In genomic region chr11:109789911-109790310, GRCh38 we compare ENCODE assay signal across 13 cellular contexts.
DNase-seq lines count a peak whose midpoint lies in the region; ATAC-seq and TF ChIP-seq lines count a peak whose summit lies in the region.
"Had no signal": no experiment of that assay in that cellular context is flagged by ENCODE, and none has a peak within 500 bp of the region (broad histone marks: within the 10 kb centered on the region; RNA-seq: fewer than 3 reads in every experiment).

No MANE protein-coding gene starts in this region.

- no peaks in the 10 kb centered on the region for H3K9me3 Mint-ChIP-seq in CD8-positive, alpha-beta T cell
- H3K9me3 Mint-ChIP-seq in activated CD4-positive, alpha-beta T cell treated with anti-CD3 and anti-CD28 coated beads, Interleukin-2, amount 10 ng/mL, durations not matched to agents 24 days and 14 days = no peaks in the 10 kb centered on the region

- POLR2A ChIA-PET in IMR-90 (lab: Charles Lee; ENCODE audit: unreplicated experiment) = no interaction called here
- POLR2A ChIA-PET in CD8-positive, alpha-beta T cell (lab: Charles Lee) = no interaction called here

- H3K4me3 Mint-ChIP-seq in CD8-positive, alpha-beta T cell = no peak overlapping the region
- H3K4me3 Mint-ChIP-seq in activated CD4-positive, alpha-beta T cell treated with anti-CD3 and anti-CD28 coated beads, Interleukin-2, amount 10 ng/mL, durations not matched to agents 24 days and 14 days = no peak overlapping the region

- no peak overlapping the region for H3K56ac ChIP-seq in IMR-90 (ENCODE audit: extremely low read depth, insufficient read depth, low read length)

- no peaks in the 10 kb centered on the region for H3K9me1 ChIP-seq in IMR-90 (ENCODE audit: insufficient read depth, low read length)

- no peak overlapping the region for H3K18ac ChIP-seq in IMR-90 (ENCODE audit: low read depth, low read length)

- DNase-seq in EH (ENCODE audit: low read depth) (peak; percentile 47), IMR-90 (peak; percentile 28), iris pigment epithelial cell (ENCODE audit: low read depth) (peak; percentile 22)
- DNase-seq in CD8-positive, alpha-beta T cell = no peak
- no peak for DNase-seq in activated CD4-positive, alpha-beta T cell treated with anti-CD3 and anti-CD28 coated beads, Interleukin-2, amount 10 ng/mL, durations not matched to agents 24 days and 14 days
- DNase-seq: C1 segment of cervical spinal cord, COR-L47, NCI-H187 treated with DMSO at 0.1 percent for 48 hours, NCI-H446 treated with DMSO at 0.1 percent for 48 hours, NCI-H748 treated with DMSO at 0.1 percent for 48 hours had no signal

- intact Hi-C loops in IMR-90 (cut with micrococcal nuclease) = no loop called here
- intact Hi-C loops in CD8-positive, alpha-beta T cell (cut with DNase I, micrococcal nuclease) = no loop called here
- intact Hi-C loops in activated CD4-positive, alpha-beta T cell treated with anti-CD3 and anti-CD28 coated beads, Interleukin-2, amount 10 ng/mL, durations not matched to agents 24 days and 14 days (cut with micrococcal nuclease) = no loop called here

- no peak overlapping the region for H3K27ac ChIP-seq in IMR-90 (ENCODE audit: insufficient read depth, low read length)
- H3K27ac ChIP-seq in CD8-positive, alpha-beta T cell (ENCODE audit: low read depth, low read length) = no peak overlapping the region
- H3K27ac ChIP-seq: RWPE1 had no signal

- H4K91ac ChIP-seq in IMR-90 (ENCODE audit: insufficient read depth, low read depth, low read length) = no peak overlapping the region

- ATAC-seq in IMR-90 (ENCODE audit: low read depth) = peak; percentile 66
- no peak for ATAC-seq in CD8-positive, alpha-beta T cell
- ATAC-seq in activated CD4-positive, CD25-positive, alpha-beta regulatory T cell treated with anti-CD3 and anti-CD28 coated beads, Interleukin-2, amount 50 U/mL, for 24 hours = no peak
- no peak for ATAC-seq in HG02588 (IDR thresholded peaks at IDR 0.05; ENCODE audit: unreplicated experiment)

- no peak overlapping the region for H3K23ac ChIP-seq in IMR-90 (ENCODE audit: low read depth, low read length)

- no peak overlapping the region for H4K5ac ChIP-seq in IMR-90 (ENCODE audit: low read depth, low read length)

- no peak overlapping the region for H2AK5ac ChIP-seq in IMR-90 (ENCODE audit: low read depth, low read length)

- H3K79me1 ChIP-seq in IMR-90 (ENCODE audit: low read depth in 1 of 2, low read length in 2 of 2) = no peaks in the 10 kb centered on the region

- dilution Hi-C loops in IMR-90 (cut with HindIII; ENCODE audit: low sequenced_read_pairs, unreplicated experiment) = no loop called here

- H2BK20ac ChIP-seq in IMR-90 (ENCODE audit: low read depth, low read length) = no peak overlapping the region

- H3K4me1 ChIP-seq in IMR-90 (ENCODE audit: control insufficient read depth, insufficient read depth, low read length) = no peaks in the 10 kb centered on the region
- no peaks in the 10 kb centered on the region for H3K4me1 ChIP-seq in CD8-positive, alpha-beta T cell (ENCODE audit: insufficient read depth, low read length)

- H3K36me3 ChIP-seq in IMR-90 (ENCODE audit: control insufficient read depth, insufficient read depth, low read length) = no peaks in the 10 kb centered on the region
- H3K36me3 ChIP-seq in CD8-positive, alpha-beta T cell (ENCODE audit: insufficient read depth, low read length) = no peaks in the 10 kb centered on the region

- no peaks in the 10 kb centered on the region; the same call in 1 of the 2 replicates for H3K27me3 ChIP-seq in IMR-90 (ENCODE audit: control insufficient read depth, insufficient read depth, low read length)
- H3K27me3 ChIP-seq in CD8-positive, alpha-beta T cell (ENCODE audit: insufficient read depth, low read length) = no peaks in the 10 kb centered on the region

- no peak overlapping the region for H2AFZ ChIP-seq in IMR-90 (replicated peaks; ENCODE audit: low read length, poor library complexity)

- no peaks in the 10 kb centered on the region for H3K36me3 Mint-ChIP-seq in CD8-positive, alpha-beta T cell
- H3K36me3 Mint-ChIP-seq in activated CD4-positive, alpha-beta T cell treated with anti-CD3 and anti-CD28 coated beads, Interleukin-2, amount 10 ng/mL, durations not matched to agents 24 days and 14 days (ENCODE audit: low read depth) = no peaks in the 10 kb centered on the region

- no peak overlapping the region for H3K4me2 ChIP-seq in IMR-90 (ENCODE audit: low read depth, low read length)

- no peak overlapping the region for H2BK15ac ChIP-seq in IMR-90 (ENCODE audit: low read depth, low read length)

- H4K8ac ChIP-seq in IMR-90 (ENCODE audit: low read depth in 2 of 2, low read length in 2 of 2) = no peak overlapping the region

- H3K14ac ChIP-seq in IMR-90 (replicated peaks; ENCODE audit: low read depth, low read length) = no peak overlapping the region

- H3K27me3 Mint-ChIP-seq in CD8-positive, alpha-beta T cell (ENCODE audit: low read depth) = no peaks in the 10 kb centered on the region
- H3K27me3 Mint-ChIP-seq in activated CD4-positive, alpha-beta T cell treated with anti-CD3 and anti-CD28 coated beads, Interleukin-2, amount 10 ng/mL, durations not matched to agents 24 days and 14 days = no peaks in the 10 kb centered on the region

- no peak overlapping the region for H3K4ac ChIP-seq in IMR-90 (ENCODE audit: low read depth, low read length)

- WGBS in IMR-90 (ENCODE audit: extremely low coverage in 2 of 2, insufficient read length in 1 of 2), 2 experiments = no CpG with 5 or more reads among the region's 1 CpG

- H2BK120ac ChIP-seq in IMR-90 (ENCODE audit: low read depth, low read length) = no peak overlapping the region

- H2BK5ac ChIP-seq in IMR-90 (ENCODE audit: low read depth, low read length, poor library complexity, severe bottlenecking) = peak overlapping the region; percentile 33

- CTCF ChIA-PET in IMR-90 (lab: Yijun Ruan, JAX) = interaction anchor here (0.6 kb wide), 1 partner anchor 606 kb away, joined by 13 read pairs; no protein-coding TSS in a partner anchor
- CTCF ChIA-PET in CD8-positive, alpha-beta T cell (lab: Charles Lee) = no interaction called here

- H4K20me1 ChIP-seq in IMR-90 (ENCODE audit: insufficient read depth, low read length) = no peaks in the 10 kb centered on the region

- no peak overlapping the region for H2AK9ac ChIP-seq in IMR-90 (replicated peaks; ENCODE audit: low read depth, low read length, poor library complexity)

- in situ Hi-C loops in IMR-90 (cut with MboI; ENCODE audit: low sequenced_read_pairs) = no loop called here

- H3K4me1 Mint-ChIP-seq in CD8-positive, alpha-beta T cell (ENCODE audit: low read depth) = no peaks in the 10 kb centered on the region
- H3K4me1 Mint-ChIP-seq in activated CD4-positive, alpha-beta T cell treated with anti-CD3 and anti-CD28 coated beads, Interleukin-2, amount 10 ng/mL, durations not matched to agents 24 days and 14 days = no peaks in the 10 kb centered on the region

- no peak overlapping the region for H3K4me3 ChIP-seq in IMR-90 (ENCODE audit: insufficient read depth, low read depth, low read length)
- H3K4me3 ChIP-seq in CD8-positive, alpha-beta T cell (ENCODE audit: low read depth, low read length) = no peak overlapping the region

- H3K9me3 ChIP-seq in IMR-90 (ENCODE audit: control insufficient read depth, insufficient read depth, low read length) = no peaks in the 10 kb centered on the region
- H3K9me3 ChIP-seq in CD8-positive, alpha-beta T cell (ENCODE audit: low read length) = no peaks in the 10 kb centered on the region

- no peak for TF ChIP-seq CTCF in IMR-90 (conservative IDR thresholded peaks at IDR 0.05; ENCODE audit: low read depth, low read length)
- TF ChIP-seq CTCF in CD8-positive, alpha-beta T cell (IDR thresholded peaks at IDR 0.05) = no peak

- BruUV-seq in IMR-90 (replicated peaks; lab: Mats Ljungman, UMichigan) = no TSS peak

- H3K27ac Mint-ChIP-seq in CD8-positive, alpha-beta T cell = no peak overlapping the region
- no peak overlapping the region for H3K27ac Mint-ChIP-seq in activated CD4-positive, alpha-beta T cell treated with anti-CD3 and anti-CD28 coated beads, Interleukin-2, amount 10 ng/mL, durations not matched to agents 24 days and 14 days

- TF ChIP-seq POLR2A in IMR-90 (IDR thresholded peaks at IDR 0.05; ENCODE audit: low read depth, low read length) = no peak

- H3K9ac ChIP-seq in IMR-90 (ENCODE audit: low read depth, low read length) = no peak overlapping the region

- no peak for TF ChIP-seq RAD21 in IMR-90 (IDR thresholded peaks at IDR 0.05; ENCODE audit: low read length)

TF ChIP-seq in IMR-90, 13 proteins besides CTCF, POLR2A, EP300 and RAD21:
- no peak for TF ChIP-seq MXI1 (IDR thresholded peaks at IDR 0.05; ENCODE audit: borderline replicate concordance, low read depth, low read length)
- no peak for TF ChIP-seq BHLHE40 (IDR thresholded peaks at IDR 0.05; ENCODE audit: low read depth, low read length)
- TF ChIP-seq MAZ (IDR thresholded peaks at IDR 0.05; ENCODE audit: borderline replicate concordance, low read depth, low read length) = no peak
- TF ChIP-seq CEBPB (IDR thresholded peaks at IDR 0.05; ENCODE audit: low read depth, low read length) = no peak
- no peak for TF ChIP-seq SMC3 (IDR thresholded peaks at IDR 0.05; ENCODE audit: low read depth, low read length)
- no peak for TF ChIP-seq MAFK (IDR thresholded peaks at IDR 0.05; ENCODE audit: low read depth, low read length)
- no peak for TF ChIP-seq USF2 (IDR thresholded peaks at IDR 0.05; ENCODE audit: low read depth, low read length)
- TF ChIP-seq FOS (IDR thresholded peaks at IDR 0.05; ENCODE audit: low read depth, low read length) = no peak
- TF ChIP-seq, protein P1, sequence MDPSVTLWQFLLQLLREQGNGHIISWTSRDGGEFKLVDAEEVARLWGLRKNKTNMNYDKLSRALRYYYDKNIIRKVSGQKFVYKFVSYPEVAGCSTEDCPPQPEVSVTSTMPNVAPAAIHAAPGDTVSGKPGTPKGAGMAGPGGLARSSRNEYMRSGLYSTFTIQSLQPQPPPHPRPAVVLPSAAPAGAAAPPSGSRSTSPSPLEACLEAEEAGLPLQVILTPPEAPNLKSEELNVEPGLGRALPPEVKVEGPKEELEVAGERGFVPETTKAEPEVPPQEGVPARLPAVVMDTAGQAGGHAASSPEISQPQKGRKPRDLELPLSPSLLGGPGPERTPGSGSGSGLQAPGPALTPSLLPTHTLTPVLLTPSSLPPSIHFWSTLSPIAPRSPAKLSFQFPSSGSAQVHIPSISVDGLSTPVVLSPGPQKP (IDR thresholded peaks at IDR 0.05; ENCODE audit: borderline replicate concordance, low read depth, low read length) = no peak
- no peak for TF ChIP-seq RCOR1 (IDR thresholded peaks at IDR 0.05; ENCODE audit: insufficient replicate concordance, low read length)
- no peak for TF ChIP-seq CHD1 (IDR thresholded peaks at IDR 0.05; ENCODE audit: low read depth, low read length)
- no peak for TF ChIP-seq NFE2L2 (IDR thresholded peaks at IDR 0.05; ENCODE audit: low read depth, low read length)
TF ChIP-seq in IMR-90: peak in this region for 0.

Comparison
In these comparisons a context has a peak if more than half of its experiments do, and no peak if none do; other contexts are left out.
1. DNase-seq: peak in EH (single experiment), IMR-90 (single experiment) and iris pigment epithelial cell (single experiment); none in CD8-positive, alpha-beta T cell (0 of 7) and activated CD4-positive, alpha-beta T cell treated with anti-CD3 and anti-CD28 coated beads, Interleukin-2, amount 10 ng/mL, durations not matched to agents 24 days and 14 days (single experiment).